ENCODE assay signal across 1 cellular context in genomic region chr1:51926171-51926812, GRCh38.
A peak's percentile ranks its signal among the peaks of the same experiment; 100 is the strongest.
TF ChIP-seq lines count a peak whose summit lies in the region.

No MANE protein-coding gene starts in this region.

TF ChIP-seq in K562, 482 proteins besides CTCF, POLR2A, EP300 and RAD21 (continued from another document):
- TF ChIP-seq ZNF518B (CRISPR knock-in tag; IDR thresholded peaks at IDR 0.05): no peak
- peak; percentile 62; the same call in 1 of the 2 replicates for TF ChIP-seq STAG1 (CRISPR knock-in tag; IDR thresholded peaks at IDR 0.05; ENCODE audit: borderline replicate concordance)
- no peak for TF ChIP-seq CBFB (CRISPR knock-in tag; IDR thresholded peaks at IDR 0.05)
- TF ChIP-seq RFX5 (IDR thresholded peaks at IDR 0.05; ENCODE audit: low read depth, low read length): no peak
- TF ChIP-seq ZNF57 (CRISPR knock-in tag; IDR thresholded peaks at IDR 0.05): no peak
- TF ChIP-seq, protein P1, sequence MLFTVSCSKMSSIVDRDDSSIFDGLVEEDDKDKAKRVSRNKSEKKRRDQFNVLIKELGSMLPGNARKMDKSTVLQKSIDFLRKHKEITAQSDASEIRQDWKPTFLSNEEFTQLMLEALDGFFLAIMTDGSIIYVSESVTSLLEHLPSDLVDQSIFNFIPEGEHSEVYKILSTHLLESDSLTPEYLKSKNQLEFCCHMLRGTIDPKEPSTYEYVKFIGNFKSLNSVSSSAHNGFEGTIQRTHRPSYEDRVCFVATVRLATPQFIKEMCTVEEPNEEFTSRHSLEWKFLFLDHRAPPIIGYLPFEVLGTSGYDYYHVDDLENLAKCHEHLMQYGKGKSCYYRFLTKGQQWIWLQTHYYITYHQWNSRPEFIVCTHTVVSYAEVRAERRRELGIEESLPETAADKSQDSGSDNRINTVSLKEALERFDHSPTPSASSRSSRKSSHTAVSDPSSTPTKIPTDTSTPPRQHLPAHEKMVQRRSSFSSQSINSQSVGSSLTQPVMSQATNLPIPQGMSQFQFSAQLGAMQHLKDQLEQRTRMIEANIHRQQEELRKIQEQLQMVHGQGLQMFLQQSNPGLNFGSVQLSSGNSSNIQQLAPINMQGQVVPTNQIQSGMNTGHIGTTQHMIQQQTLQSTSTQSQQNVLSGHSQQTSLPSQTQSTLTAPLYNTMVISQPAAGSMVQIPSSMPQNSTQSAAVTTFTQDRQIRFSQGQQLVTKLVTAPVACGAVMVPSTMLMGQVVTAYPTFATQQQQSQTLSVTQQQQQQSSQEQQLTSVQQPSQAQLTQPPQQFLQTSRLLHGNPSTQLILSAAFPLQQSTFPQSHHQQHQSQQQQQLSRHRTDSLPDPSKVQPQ (CRISPR knock-in tag; IDR thresholded peaks at IDR 0.05; ENCODE audit: borderline replicate concordance): no peak
- TF ChIP-seq SP1 (CRISPR knock-in tag; IDR thresholded peaks at IDR 0.05): 0 out of 2 replicates have a peak, but pooled peaks have one; percentile 24
- peak; percentile 49; the same call in 1 of the 2 replicates for TF ChIP-seq SMC3 (conservative IDR thresholded peaks at IDR 0.05; ENCODE audit: insufficient read depth, low read depth, low read length)
- TF ChIP-seq THRAP3 (IDR thresholded peaks at IDR 0.05; ENCODE audit: borderline replicate concordance): no peak
- no peak for TF ChIP-seq POU5F1 (IDR thresholded peaks at IDR 0.05; ENCODE audit: borderline replicate concordance, low read depth, low read length, partially characterized antibody)
- TF ChIP-seq, protein P2, sequence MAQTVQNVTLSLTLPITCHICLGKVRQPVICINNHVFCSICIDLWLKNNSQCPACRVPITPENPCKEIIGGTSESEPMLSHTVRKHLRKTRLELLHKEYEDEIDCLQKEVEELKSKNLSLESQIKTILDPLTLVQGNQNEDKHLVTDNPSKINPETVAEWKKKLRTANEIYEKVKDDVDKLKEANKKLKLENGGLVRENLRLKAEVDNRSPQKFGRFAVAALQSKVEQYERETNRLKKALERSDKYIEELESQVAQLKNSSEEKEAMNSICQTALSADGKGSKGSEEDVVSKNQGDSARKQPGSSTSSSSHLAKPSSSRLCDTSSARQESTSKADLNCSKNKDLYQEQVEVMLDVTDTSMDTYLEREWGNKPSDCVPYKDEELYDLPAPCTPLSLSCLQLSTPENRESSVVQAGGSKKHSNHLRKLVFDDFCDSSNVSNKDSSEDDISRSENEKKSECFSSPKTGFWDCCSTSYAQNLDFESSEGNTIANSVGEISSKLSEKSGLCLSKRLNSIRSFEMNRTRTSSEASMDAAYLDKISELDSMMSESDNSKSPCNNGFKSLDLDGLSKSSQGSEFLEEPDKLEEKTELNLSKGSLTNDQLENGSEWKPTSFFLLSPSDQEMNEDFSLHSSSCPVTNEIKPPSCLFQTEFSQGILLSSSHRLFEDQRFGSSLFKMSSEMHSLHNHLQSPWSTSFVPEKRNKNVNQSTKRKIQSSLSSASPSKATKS (CRISPR knock-in tag; IDR thresholded peaks at IDR 0.05): no peak
- no peak for TF ChIP-seq EP400 (IDR thresholded peaks at IDR 0.05)
- TF ChIP-seq STAT5B (CRISPR knock-in tag; IDR thresholded peaks at IDR 0.05): no peak
- TF ChIP-seq PPARD (CRISPR knock-in tag; IDR thresholded peaks at IDR 0.05): no peak
- TF ChIP-seq RERE (CRISPR knock-in tag; IDR thresholded peaks at IDR 0.05; ENCODE audit: borderline replicate concordance): no peak
- TF ChIP-seq TRIM24 (IDR thresholded peaks at IDR 0.05): no peak
- TF ChIP-seq TFAP4 (CRISPR knock-in tag; IDR thresholded peaks at IDR 0.05; ENCODE audit: borderline replicate concordance): no peak
